ENCODE assay signal across 12 cellular contexts in the genomic region with DNA sequence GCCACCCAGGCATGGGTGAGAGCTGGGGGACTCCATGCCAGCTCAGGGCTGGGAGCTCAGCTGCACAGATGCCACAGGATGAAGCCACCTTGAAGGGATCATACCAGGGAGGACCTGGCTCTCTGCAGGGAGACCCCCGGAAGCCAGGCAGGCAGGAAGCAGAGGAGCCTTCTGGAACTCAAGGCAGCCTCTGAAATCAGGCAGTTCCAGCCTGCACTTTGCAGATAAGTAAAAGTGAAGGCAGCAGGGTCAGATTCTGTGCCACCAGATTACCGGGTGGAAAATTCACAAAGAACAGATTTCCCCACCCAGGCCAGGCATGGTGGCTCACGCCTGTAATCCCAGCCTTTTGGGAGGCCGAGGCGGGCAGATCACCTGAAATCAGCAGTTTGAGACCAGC. TPM values are rescaled to one million over a fixed set of nuclear protein-coding genes. Genes with fewer than 3 reads are reported as not detected.
DNase-seq lines count a peak whose midpoint lies in the region; ATAC-seq, FAIRE-seq and TF ChIP-seq lines count a peak whose summit lies in the region.
"Had no signal": no experiment of that assay in that cellular context is flagged by ENCODE, and none has a peak within 500 bp of the region (broad histone marks: within the 10 kb centered on the region; RNA-seq: fewer than 3 reads in every experiment).

No MANE protein-coding gene starts in this region.

- peak overlapping the region; percentile 80 for H3K27ac Mint-ChIP-seq in Calu3 (ENCODE audit: unreplicated experiment)
- H3K27ac Mint-ChIP-seq in T-helper 17 cell, result peak overlapping the region; percentile 76
- H3K27ac Mint-ChIP-seq in chondrocyte (ENCODE audit: unreplicated experiment), result no peak overlapping the region

- H3K9me1 ChIP-seq in keratinocyte (ENCODE audit: control insufficient read depth, extremely low read depth, insufficient read depth, low read length), result peaks cover 4% of the 10 kb centered on the region

- H3K4me3 ChIP-seq in keratinocyte (ENCODE audit: control insufficient read depth in 2 of 3, extremely low read depth in 1 of 3, insufficient read depth in 2 of 3, low read depth in 1 of 3, low read length in 3 of 3), result no peak overlapping the region
- H3K4me3 ChIP-seq: testis had no signal

- FAIRE-seq in keratinocyte (lab: Jason Lieb, UNC) (no peak), GM12891 (lab: Jason Lieb, UNC) (no peak)

- dilution Hi-C loops in keratinocyte (cut with MboI; ENCODE audit: extremely low pct_ligation_motif_present, low sequenced_read_pairs), result no loop called here

- H3K27ac ChIP-seq in 22Rv1 (peak overlapping the region; percentile 26; the same call in 1 of the 2 replicates), keratinocyte (ENCODE audit: control insufficient read depth, insufficient read depth, low read length) (no peak overlapping the region)
- H3K27ac ChIP-seq: testis had no signal

- H2AFZ ChIP-seq in keratinocyte (ENCODE audit: control insufficient read depth, low read length), result no peak overlapping the region

- H3K27me3 Mint-ChIP-seq in Calu3 (ENCODE audit: unreplicated experiment) (no peaks in the 10 kb centered on the region), T-helper 17 cell (no peaks in the 10 kb centered on the region), chondrocyte (ENCODE audit: low read depth) (no peaks in the 10 kb centered on the region)

- peak overlapping the region; percentile 67 for H3K4me3 Mint-ChIP-seq in Calu3 (ENCODE audit: low read depth, unreplicated experiment)
- peak overlapping the region; percentile 83 for H3K4me3 Mint-ChIP-seq in T-helper 17 cell
- H3K4me3 Mint-ChIP-seq in chondrocyte (ENCODE audit: unreplicated experiment), result no peak overlapping the region

- H3K36me3 Mint-ChIP-seq in Calu3 (ENCODE audit: insufficient read depth, unreplicated experiment), result peaks cover 56% of the 10 kb centered on the region
- no peaks in the 10 kb centered on the region for H3K36me3 Mint-ChIP-seq in T-helper 17 cell (ENCODE audit: low read depth)
- no peaks in the 10 kb centered on the region for H3K36me3 Mint-ChIP-seq in chondrocyte (ENCODE audit: low read depth)

- BruUV-seq in Calu3 (replicated peaks; lab: Mats Ljungman, UMichigan), result no TSS peak

- TF ChIP-seq POLR2A in GM12891 (IDR thresholded peaks at IDR 0.05; ENCODE audit: low read depth, low read length), result no peak

- no peak overlapping the region for H3K9ac ChIP-seq in keratinocyte (ENCODE audit: control insufficient read depth, extremely low read depth, insufficient read depth, low read length)

- no peak for ATAC-seq in T-helper 17 cell

- peaks cover 38% of the 10 kb centered on the region for H3K4me1 ChIP-seq in keratinocyte (ENCODE audit: control insufficient read depth, extremely low read depth, insufficient read depth, low read length)

- H3K9me3 ChIP-seq in T-helper 17 cell (ENCODE audit: control insufficient read depth, low read length, poor library complexity, severe bottlenecking) (no peaks in the 10 kb centered on the region), keratinocyte (ENCODE audit: control insufficient read depth, low read depth, low read length) (no peaks in the 10 kb centered on the region)
- H3K9me3 ChIP-seq: testis had no signal

- CTCF ChIA-PET in Calu3 (lab: Charles Lee), result no interaction called here

- DNase-seq in Calu3 (no peak), T-helper 17 cell (no peak), keratinocyte (ENCODE audit: low read depth, low spot score) (no peak), chondrocyte (ENCODE audit: low spot score) (no peak), NCI-H1105 treated with DMSO at 0.1 percent for 48 hours (lab: John Stamatoyannopoulos, UW) (no peak), GM12891 (ENCODE audit: insufficient read length, low spot score) (no peak)
- no peak for DNase-seq in stimulated activated CD4-positive, alpha-beta T cell treated with anti-CD3 and anti-CD28 coated beads, Interleukin-1b, Interleukin-23, amount 100 ng/mL, for 48 hours
- DNase-seq: DMS53, NCI-H69, testis had no signal

- peaks cover 31% of the 10 kb centered on the region for H4K20me1 ChIP-seq in keratinocyte (ENCODE audit: control insufficient read depth, extremely low read depth, insufficient read depth, low read length)

- TF ChIP-seq CTCF in 22Rv1 (IDR thresholded peaks at IDR 0.05), result no peak
- no peak for TF ChIP-seq CTCF in Calu3 (IDR thresholded peaks at IDR 0.05; ENCODE audit: unreplicated experiment)
- no peak for TF ChIP-seq CTCF in keratinocyte (optimal IDR thresholded peaks at IDR 0.05 in 1 of 3, IDR thresholded peaks at IDR 0.05 in 1 of 3, conservative IDR thresholded peaks at IDR 0.05 in 1 of 3; ENCODE audit: extremely low read depth in 1 of 3, insufficient read depth in 2 of 3, low read length in 3 of 3)
- no peak for TF ChIP-seq CTCF in chondrocyte (IDR thresholded peaks at IDR 0.05)

- H3K4me1 Mint-ChIP-seq in Calu3 (ENCODE audit: low read depth, unreplicated experiment), result peaks cover 20% of the 10 kb centered on the region
- peaks cover 30% of the 10 kb centered on the region for H3K4me1 Mint-ChIP-seq in T-helper 17 cell
- H3K4me1 Mint-ChIP-seq in chondrocyte (ENCODE audit: low read depth), result peaks cover 53% of the 10 kb centered on the region

- H3K9me3 Mint-ChIP-seq in Calu3 (ENCODE audit: low read depth, unreplicated experiment), result no peaks in the 10 kb centered on the region
- no peaks in the 10 kb centered on the region for H3K9me3 Mint-ChIP-seq in chondrocyte (ENCODE audit: low read depth)

- H3K79me2 ChIP-seq in keratinocyte (ENCODE audit: control insufficient read depth, insufficient read depth, low read length), result peaks cover 75% of the 10 kb centered on the region

- peak overlapping the region; percentile 81 for H3K4me2 ChIP-seq in keratinocyte (ENCODE audit: control insufficient read depth, extremely low read depth, insufficient read depth, low read depth, low read length)

- no peaks in the 10 kb centered on the region for H3K27me3 ChIP-seq in keratinocyte (ENCODE audit: control insufficient read depth, extremely low read depth, insufficient read depth, low read length)
- H3K27me3 ChIP-seq: testis had no signal

- intact Hi-C loops in Calu3 (cut with micrococcal nuclease; ENCODE audit: unreplicated experiment), result no loop called here

- H3K36me3 ChIP-seq in keratinocyte (ENCODE audit: control insufficient read depth in 2 of 2, extremely low read depth in 1 of 2, insufficient read depth in 2 of 2, low read length in 2 of 2), result peaks cover 0 to 7% of the 10 kb centered on the region in 2 experiments

RNA-seq across cellular contexts. Expression of gene TMEM259, which starts 2.5 kb away (rescaled TPM):
- total RNA-seq in Calu3 (2022), result 129 and 142 TPM in 2 replicates
- total RNA-seq in T-helper 17 cell, result 100 to 1,000 TPM; 270 to 318 TPM
- 61.5 to 136 TPM (median 88.0 TPM) in 3 replicates for polyA plus RNA-seq in keratinocyte
- polyA plus RNA-seq in keratinocyte (2011; ENCODE audit: low read depth), result 20.3 TPM
- polyA plus RNA-seq in keratinocyte (2011; cell fraction: cytosol; rRNA removed), result 27.0 and 52.9 TPM in 2 replicates
- polyA plus RNA-seq in keratinocyte (2011; cell fraction: nucleus; rRNA removed), result 272 and 345 TPM in 2 replicates
- polyA plus RNA-seq in keratinocyte (2012; ENCODE audit: low replicate concordance), result 73.6 and 95.3 TPM in 2 replicates
- 51.8 to 216 TPM (median 62.8 TPM) in 3 replicates for polyA minus RNA-seq in keratinocyte
- 53.9 TPM for polyA minus RNA-seq in keratinocyte (2011; cell fraction: cytosol; rRNA and poly(A)+ RNA removed)
- polyA minus RNA-seq in keratinocyte (2011; cell fraction: nucleus; rRNA and poly(A)+ RNA removed), result 66.9 and 74.8 TPM in 2 replicates
- 120 to 130 TPM (median 120 TPM) in 3 replicates for total RNA-seq in chondrocyte
- polyA plus RNA-seq in GM12891 (2012; ENCODE audit: low read depth, missing spikeins), result 82.3 TPM

RNA-seq across cellular contexts. Expression of gene RNU6-2, which starts 2.9 kb away (rescaled TPM):
- not detected in 2 replicates for total RNA-seq in Calu3 (2022)
- total RNA-seq in T-helper 17 cell, result not detected
- polyA plus RNA-seq in keratinocyte, result not detected in 3 replicates
- polyA plus RNA-seq in keratinocyte (2011; ENCODE audit: low read depth), result not detected
- not detected in 2 replicates for polyA plus RNA-seq in keratinocyte (2011; cell fraction: cytosol; rRNA removed)
- not detected in 2 replicates for polyA plus RNA-seq in keratinocyte (2011; cell fraction: nucleus; rRNA removed)
- not detected in 2 replicates for polyA plus RNA-seq in keratinocyte (2012; ENCODE audit: low replicate concordance)
- polyA minus RNA-seq in keratinocyte, result not detected in 3 replicates
- polyA minus RNA-seq in keratinocyte (2011; cell fraction: cytosol; rRNA and poly(A)+ RNA removed), result not detected
- polyA minus RNA-seq in keratinocyte (2011; cell fraction: nucleus; rRNA and poly(A)+ RNA removed), result not detected in 2 replicates
- not detected in 3 replicates for total RNA-seq in chondrocyte
- polyA plus RNA-seq in GM12891 (2012; ENCODE audit: low read depth, missing spikeins), result not detected
- total RNA-seq: LHCN-M2, testis had no signal

RNA-seq across cellular contexts. Expression of gene CNN2, which starts 8.0 kb away (rescaled TPM):
- total RNA-seq in Calu3 (2022) (135 and 151 TPM in 2 replicates), T-helper 17 cell (100 to 1,000 TPM; 263 to 301 TPM), chondrocyte (258 to 363 TPM (median 357 TPM) in 3 replicates)
- polyA plus RNA-seq in keratinocyte, result 105 to 495 TPM (median 136 TPM) in 3 replicates
- 186 TPM for polyA plus RNA-seq in keratinocyte (2011; ENCODE audit: low read depth)
- 254 and 453 TPM in 2 replicates for polyA plus RNA-seq in keratinocyte (2011; cell fraction: cytosol; rRNA removed)
- polyA plus RNA-seq in keratinocyte (2011; cell fraction: nucleus; rRNA removed), result 183 and 199 TPM in 2 replicates
- 103 and 434 TPM in 2 replicates for polyA plus RNA-seq in keratinocyte (2012; ENCODE audit: low replicate concordance)
- 315 to 953 TPM (median 352 TPM) in 3 replicates for polyA minus RNA-seq in keratinocyte
- polyA minus RNA-seq in keratinocyte (2011; cell fraction: cytosol; rRNA and poly(A)+ RNA removed), result 700 TPM
- 110 and 152 TPM in 2 replicates for polyA minus RNA-seq in keratinocyte (2011; cell fraction: nucleus; rRNA and poly(A)+ RNA removed)
- polyA plus RNA-seq in GM12891 (2012; ENCODE audit: low read depth, missing spikeins), result 101 TPM

RNA-seq across cellular contexts. Expression of gene GRIN3B, which starts 18.2 kb away (rescaled TPM):
- total RNA-seq in Calu3 (2022), result not detected in 2 replicates
- total RNA-seq in T-helper 17 cell, result 1 to 10 TPM in 1 of 2 donors, not detected in 1; 1.8 TPM
- 0.20 to 1.9 TPM (median 0.84 TPM) in 3 replicates for polyA plus RNA-seq in keratinocyte
- polyA plus RNA-seq in keratinocyte (2011; ENCODE audit: low read depth), result 0.12 TPM
- 0.11 and 0.79 TPM in 2 replicates for polyA plus RNA-seq in keratinocyte (2011; cell fraction: cytosol; rRNA removed)
- polyA plus RNA-seq in keratinocyte (2011; cell fraction: nucleus; rRNA removed), result 2.7 and 8.4 TPM in 2 replicates
- 0.76 and 0.95 TPM in 2 replicates for polyA plus RNA-seq in keratinocyte (2012; ENCODE audit: low replicate concordance)
- 0.22 to 1.5 TPM (median 0.56 TPM) in 3 replicates for polyA minus RNA-seq in keratinocyte
- 2.5 TPM for polyA minus RNA-seq in keratinocyte (2011; cell fraction: cytosol; rRNA and poly(A)+ RNA removed)
- polyA minus RNA-seq in keratinocyte (2011; cell fraction: nucleus; rRNA and poly(A)+ RNA removed), result 3.4 TPM in 2 replicates
- 0.31 to 0.67 TPM (median 0.33 TPM) in 3 replicates for total RNA-seq in chondrocyte
- polyA plus RNA-seq in GM12891 (2012; ENCODE audit: low read depth, missing spikeins), result 0.06 TPM

RNA-seq across cellular contexts. Expression of gene ABCA7, which starts 21.5 kb away (rescaled TPM):
- total RNA-seq in Calu3 (2022), result 22.7 and 24.3 TPM in 2 replicates
- 100 to 1,000 TPM; 107 to 112 TPM for total RNA-seq in T-helper 17 cell
- 7.4 to 11.0 TPM (median 7.9 TPM) in 3 replicates for polyA plus RNA-seq in keratinocyte
- polyA plus RNA-seq in keratinocyte (2011; ENCODE audit: low read depth), result 19.5 TPM
- 2.5 and 4.0 TPM in 2 replicates for polyA plus RNA-seq in keratinocyte (2011; cell fraction: cytosol; rRNA removed)
- 52.2 and 76.0 TPM in 2 replicates for polyA plus RNA-seq in keratinocyte (2011; cell fraction: nucleus; rRNA removed)
- polyA plus RNA-seq in keratinocyte (2012; ENCODE audit: low replicate concordance), result 24.8 and 30.3 TPM in 2 replicates
- polyA minus RNA-seq in keratinocyte, result 15.3 to 35.6 TPM (median 15.8 TPM) in 3 replicates
- polyA minus RNA-seq in keratinocyte (2011; cell fraction: cytosol; rRNA and poly(A)+ RNA removed), result 27.8 TPM
- 58.4 and 58.8 TPM in 2 replicates for polyA minus RNA-seq in keratinocyte (2011; cell fraction: nucleus; rRNA and poly(A)+ RNA removed)
- 6.7 to 15.9 TPM (median 8.9 TPM) in 3 replicates for total RNA-seq in chondrocyte
- polyA plus RNA-seq in GM12891 (2012; ENCODE audit: low read depth, missing spikeins), result 13.2 TPM
